ENCODE assay signal across 1 cellular context in the genomic region with DNA sequence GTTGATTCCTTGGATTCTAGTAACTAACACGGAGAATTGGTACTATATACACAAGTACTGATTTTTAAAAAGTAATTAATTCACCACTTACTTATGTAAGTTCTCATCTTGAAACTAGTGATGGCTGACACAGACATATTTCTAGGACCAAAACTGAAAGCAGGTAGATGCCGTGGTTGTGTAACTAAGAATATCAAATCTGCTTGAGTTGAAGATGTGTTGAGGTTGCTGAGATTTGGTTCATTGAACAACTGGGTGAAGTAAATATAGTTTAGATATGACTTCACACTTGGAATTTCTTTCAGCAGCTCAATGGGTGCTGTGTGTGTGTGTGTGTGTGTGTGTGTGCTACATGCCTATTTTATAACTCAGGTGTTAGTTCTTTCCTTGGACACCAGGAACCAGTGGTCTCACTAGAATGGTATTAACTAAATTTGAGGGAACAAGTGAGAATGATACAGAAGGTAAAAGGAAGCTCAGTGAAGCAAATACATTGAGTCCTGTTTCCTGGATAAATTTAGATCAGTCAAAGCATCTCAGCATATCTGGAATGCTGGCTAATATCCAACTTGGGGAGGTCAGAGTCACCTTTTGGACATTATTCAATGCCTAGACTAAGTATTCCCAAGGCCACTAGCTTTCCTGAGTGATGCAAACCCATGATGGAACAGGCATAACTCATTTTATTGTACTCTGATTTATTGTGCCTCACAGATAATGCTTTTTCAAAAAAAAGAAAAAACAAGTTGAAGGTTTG.
TF ChIP-seq lines count a peak whose summit lies in the region.

No MANE protein-coding gene starts in this region.

TF ChIP-seq in SK-N-SH treated with all-trans-retinoic acid at 6 μM for 48 hours, 23 proteins besides CTCF, POLR2A, EP300 and RAD21 (continued from another document):
- TF ChIP-seq PATZ1 (CRISPR knock-in tag; IDR thresholded peaks at IDR 0.05; ENCODE audit: borderline replicate concordance) = no peak
- TF ChIP-seq, protein P1, sequence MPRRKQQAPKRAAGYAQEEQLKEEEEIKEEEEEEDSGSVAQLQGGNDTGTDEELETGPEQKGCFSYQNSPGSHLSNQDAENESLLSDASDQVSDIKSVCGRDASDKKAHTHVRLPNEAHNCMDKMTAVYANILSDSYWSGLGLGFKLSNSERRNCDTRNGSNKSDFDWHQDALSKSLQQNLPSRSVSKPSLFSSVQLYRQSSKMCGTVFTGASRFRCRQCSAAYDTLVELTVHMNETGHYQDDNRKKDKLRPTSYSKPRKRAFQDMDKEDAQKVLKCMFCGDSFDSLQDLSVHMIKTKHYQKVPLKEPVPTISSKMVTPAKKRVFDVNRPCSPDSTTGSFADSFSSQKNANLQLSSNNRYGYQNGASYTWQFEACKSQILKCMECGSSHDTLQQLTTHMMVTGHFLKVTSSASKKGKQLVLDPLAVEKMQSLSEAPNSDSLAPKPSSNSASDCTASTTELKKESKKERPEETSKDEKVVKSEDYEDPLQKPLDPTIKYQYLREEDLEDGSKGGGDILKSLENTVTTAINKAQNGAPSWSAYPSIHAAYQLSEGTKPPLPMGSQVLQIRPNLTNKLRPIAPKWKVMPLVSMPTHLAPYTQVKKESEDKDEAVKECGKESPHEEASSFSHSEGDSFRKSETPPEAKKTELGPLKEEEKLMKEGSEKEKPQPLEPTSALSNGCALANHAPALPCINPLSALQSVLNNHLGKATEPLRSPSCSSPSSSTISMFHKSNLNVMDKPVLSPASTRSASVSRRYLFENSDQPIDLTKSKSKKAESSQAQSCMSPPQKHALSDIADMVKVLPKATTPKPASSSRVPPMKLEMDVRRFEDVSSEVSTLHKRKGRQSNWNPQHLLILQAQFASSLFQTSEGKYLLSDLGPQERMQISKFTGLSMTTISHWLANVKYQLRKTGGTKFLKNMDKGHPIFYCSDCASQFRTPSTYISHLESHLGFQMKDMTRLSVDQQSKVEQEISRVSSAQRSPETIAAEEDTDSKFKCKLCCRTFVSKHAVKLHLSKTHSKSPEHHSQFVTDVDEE (CRISPR knock-in tag; IDR thresholded peaks at IDR 0.05) = no peak
